Comparison of ENCODE assay signal across 34 cellular contexts in the genomic region with DNA sequence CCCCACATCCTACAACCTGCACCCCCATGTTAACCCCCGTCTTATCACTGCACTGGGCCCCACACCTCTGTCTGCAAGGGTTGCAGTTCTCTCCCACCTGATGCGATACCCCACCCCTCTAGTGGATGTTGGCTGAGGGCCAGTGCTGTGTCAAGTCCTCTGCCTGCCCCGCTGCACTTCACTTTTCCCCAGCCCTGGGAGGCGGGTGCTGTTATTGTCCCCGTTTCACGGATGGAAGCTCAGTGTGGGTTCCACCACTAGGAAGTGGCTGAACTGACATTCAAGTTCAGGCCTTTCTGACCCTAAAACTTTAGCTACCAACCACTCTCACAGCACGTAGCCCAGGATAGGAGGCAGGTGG. TPM values are rescaled to one million over a fixed set of nuclear protein-coding genes. Genes with fewer than 3 reads are reported as not detected.
"Had no signal": no experiment of that assay in that cellular context is flagged by ENCODE, and none has a peak within 500 bp of the region (broad histone marks: within the 10 kb centered on the region; RNA-seq: fewer than 3 reads in every experiment).

No MANE protein-coding gene starts in this region.

- H3K9me3 Mint-ChIP-seq: central memory CD8-positive, alpha-beta T cell; immature natural killer cell; natural killer cell treated with Interleukin-12 subunit alpha and Interleukin-12 subunit beta and Interleukin-15 and Interleukin-18, amount 100 ng/mL, for 72 hours; stimulated activated effector memory CD8-positive, alpha-beta T cell treated with anti-CD3 and anti-CD28 coated beads, Interleukin-12 subunit alpha, Interleukin-12 subunit beta, amount 100 ng/mL, for 72 hours had no signal

- DNase-seq: activated CD4-positive, alpha-beta T cell treated with anti-CD3 and anti-CD28 coated beads for 4 hours; activated CD4-positive, alpha-beta T cell treated with anti-CD3 and anti-CD28 coated beads, Interleukin-2, amount 50 U/mL, for 4 hours; activated CD8-positive, alpha-beta memory T cell treated with anti-CD3 and anti-CD28 coated beads for 24 hours; activated effector memory CD4-positive, alpha-beta T cell treated with Interleukin-2 at 50 U/mL for 16 hours; activated naive CD4-positive, alpha-beta T cell treated with Interleukin-2 at 50 U/mL for 16 hours; dermis blood vessel endothelial cell; effector CD4-positive, alpha-beta T cell; heart left ventricle; hypothalamus; immature natural killer cell; kidney glomerular epithelial cell; lower lobe of right lung; mesendoderm; stimulated activated CD4-positive, alpha-beta T cell treated with anti-CD3 and anti-CD28 coated beads, Interleukin-4, amount 100 ng/mL, for 24 hours; T-helper 9 cell; tibial artery had no signal

- H3K36me3 ChIP-seq: esophagus muscularis mucosa, heart left ventricle, lower lobe of right lung, suprapubic skin, tibial artery had no signal

- H3K4me3 ChIP-seq: esophagus muscularis mucosa, heart left ventricle, lower lobe of right lung, mucosa of descending colon, skin epidermis, suprapubic skin, tibial artery had no signal

- ATAC-seq: heart left ventricle; left lobe of liver; lower lobe of right lung; natural killer cell treated with Interleukin-12 subunit alpha and Interleukin-12 subunit beta and Interleukin-15 and Interleukin-18, amount 100 ng/mL, for 72 hours; sciatic nerve; stimulated activated effector memory CD8-positive, alpha-beta T cell treated with anti-CD3 and anti-CD28 coated beads, Interleukin-12 subunit alpha, Interleukin-12 subunit beta, amount 100 ng/mL, for 72 hours had no signal

- H3K9me3 ChIP-seq: esophagus muscularis mucosa, heart left ventricle, lower lobe of right lung, mucosa of descending colon, suprapubic skin, tibial artery had no signal

- H3K27ac Mint-ChIP-seq: activated naive CD8-positive, alpha-beta T cell; immature natural killer cell; natural killer cell treated with Interleukin-12 subunit alpha and Interleukin-12 subunit beta and Interleukin-15 and Interleukin-18, amount 100 ng/mL, for 72 hours; stimulated activated effector memory CD8-positive, alpha-beta T cell treated with anti-CD3 and anti-CD28 coated beads, Interleukin-12 subunit alpha, Interleukin-12 subunit beta, amount 100 ng/mL, for 72 hours had no signal

- H3K27ac ChIP-seq: esophagus muscularis mucosa, heart left ventricle, lower lobe of right lung, skin epidermis, suprapubic skin, tibial artery, VCaP had no signal

- H3K36me3 Mint-ChIP-seq: activated naive CD8-positive, alpha-beta T cell; immature natural killer cell; natural killer cell treated with Interleukin-12 subunit alpha and Interleukin-12 subunit beta and Interleukin-15 and Interleukin-18, amount 100 ng/mL, for 72 hours; stimulated activated effector memory CD8-positive, alpha-beta T cell treated with anti-CD3 and anti-CD28 coated beads, Interleukin-12 subunit alpha, Interleukin-12 subunit beta, amount 100 ng/mL, for 72 hours had no signal

- H3K4me3 Mint-ChIP-seq: activated naive CD8-positive, alpha-beta T cell; central memory CD8-positive, alpha-beta T cell; immature natural killer cell; natural killer cell treated with Interleukin-12 subunit alpha and Interleukin-12 subunit beta and Interleukin-15 and Interleukin-18, amount 100 ng/mL, for 72 hours; stimulated activated effector memory CD8-positive, alpha-beta T cell treated with anti-CD3 and anti-CD28 coated beads, Interleukin-12 subunit alpha, Interleukin-12 subunit beta, amount 100 ng/mL, for 72 hours had no signal

RNA-seq across cellular contexts. Expression of gene SNCB, which starts 3.5 kb away (rescaled TPM):
- total RNA-seq: bronchial epithelial cell; esophagus muscularis mucosa; left lobe of liver; lower lobe of right lung; natural killer cell treated with Interleukin-12 subunit alpha and Interleukin-12 subunit beta and Interleukin-15 and Interleukin-18, amount 100 ng/mL, for 72 hours; osteoblast; posterior vena cava; renal cortical epithelial cell; sciatic nerve; suprapubic skin; ureter had no signal
- polyA plus RNA-seq: heart left ventricle had no signal

RNA-seq across cellular contexts. Expression of gene EIF4E1B, which starts 3.6 kb away (rescaled TPM):
- total RNA-seq: bronchial epithelial cell; dermis blood vessel endothelial cell; esophagus muscularis mucosa; foreskin keratinocyte; heart left ventricle; left lobe of liver; lower lobe of right lung; mucosa of descending colon; myocyte; natural killer cell treated with Interleukin-12 subunit alpha and Interleukin-12 subunit beta and Interleukin-15 and Interleukin-18, amount 100 ng/mL, for 72 hours; osteoblast; posterior vena cava; renal cortical epithelial cell; sciatic nerve; suprapubic skin; ureter had no signal
- polyA plus RNA-seq: foreskin keratinocyte, heart left ventricle, immature natural killer cell had no signal
